ENCODE assay signal across 18 cellular contexts in genomic region chr10:131475803-131476202, GRCh38.
DNase-seq lines count a peak whose midpoint lies in the region; ATAC-seq, FAIRE-seq and TF ChIP-seq lines count a peak whose summit lies in the region.
"Had no signal": no experiment of that assay in that cellular context is flagged by ENCODE, and none has a peak within 500 bp of the region (broad histone marks: within the 10 kb centered on the region; RNA-seq: fewer than 3 reads in every experiment).

No MANE protein-coding gene starts in this region.

- intact Hi-C loops in HepG2 (cut with micrococcal nuclease; ENCODE audit: unreplicated experiment) (no loop called here), tibial artery (cut with DNase I; ENCODE audit: low total_unique reads) (no loop called here)

- H3K27me3 ChIP-seq in HepG2 (ENCODE audit: control insufficient read depth in 1 of 2, insufficient read depth in 2 of 2, low read length in 2 of 2) (peaks cover 1 to 17% of the 10 kb centered on the region in 2 experiments; a peak in 3 of 5 replicates), tibial artery (peaks cover 0 to 8% of the 10 kb centered on the region in 2 donors)
- H3K27me3 ChIP-seq: BLaER1 had no signal

- POLR2A ChIA-PET in HepG2 (lab: Yijun Ruan, JAX): no interaction called here

- no peak for TF ChIP-seq CTCF in HepG2 (CRISPR knock-in tag; IDR thresholded peaks at IDR 0.05)
- no peak for TF ChIP-seq CTCF in osteocyte (IDR thresholded peaks at IDR 0.05)
- no peak for TF ChIP-seq CTCF in tibial artery (IDR thresholded peaks at IDR 0.05)
- TF ChIP-seq CTCF in nephron progenitor cell (IDR thresholded peaks at IDR 0.05): no peak

- H3K4me3 ChIP-seq in HepG2 (replicated peaks in 1 of 3; ENCODE audit: insufficient read depth in 1 of 3, low read depth in 2 of 3, low read length in 3 of 3) (no peak overlapping the region), tibial artery (no peak overlapping the region)
- H3K4me3 ChIP-seq: BLaER1 had no signal

- H3K27me3 Mint-ChIP-seq in osteocyte (ENCODE audit: unreplicated experiment) (no peaks in the 10 kb centered on the region), nephron progenitor cell (ENCODE audit: low read depth, poor library complexity) (peaks cover 7% of the 10 kb centered on the region)
- H3K27me3 Mint-ChIP-seq in effector memory CD8-positive, alpha-beta T cell: no peaks in the 10 kb centered on the region

- H3K27ac ChIP-seq in HepG2 (ENCODE audit: extremely low read length, insufficient read depth, low read length) (no peak overlapping the region), tibial artery (no peak overlapping the region)
- H3K27ac ChIP-seq: BLaER1, HL-60 had no signal

- in situ Hi-C loops in SK-MEL-5 (cut with HindIII; ENCODE audit: low pct_unique_long_range_greater_than_20kb, low sequenced_read_pairs) (no loop called here), HepG2 (cut with HindIII; ENCODE audit: extremely low pct_ligation_motif_present, low pct_unique_long_range_greater_than_20kb) (no loop called here)

- H3K9ac ChIP-seq in HepG2 (ENCODE audit: insufficient read depth, low read depth, low read length): no peak overlapping the region
- H3K9ac ChIP-seq: BLaER1 had no signal

- H3K36me3 ChIP-seq in HepG2 (replicated peaks in 1 of 2; ENCODE audit: control insufficient read depth in 1 of 2, insufficient read depth in 2 of 2, low read length in 2 of 2) (no peaks in the 10 kb centered on the region), tibial artery (no peaks in the 10 kb centered on the region)
- H3K36me3 ChIP-seq: BLaER1 had no signal

- no peak for TF ChIP-seq RAD21 in HepG2 (CRISPR knock-in tag; IDR thresholded peaks at IDR 0.05)

- FAIRE-seq in HepG2 (lab: Jason Lieb, UNC): no peak
- FAIRE-seq: GM19239 had no signal

- H3K4me2 ChIP-seq in HepG2 (ENCODE audit: low read depth, low read length): no peak overlapping the region
- H3K4me2 ChIP-seq: BLaER1 had no signal

- DNase-seq in Daoy (ENCODE audit: low read depth) (peak; percentile 50), SK-MEL-5 (ENCODE audit: low read depth, low spot score) (peak; percentile 4), HepG2 (ENCODE audit: low spot score) (no peak), osteocyte (ENCODE audit: extremely low spot score, unreplicated experiment) (peak; percentile 76), tibial artery (no peak), NCI-H510A (lab: John Stamatoyannopoulos, UW) (no peak), nephron progenitor cell (no peak)
- no peak for DNase-seq in effector memory CD8-positive, alpha-beta T cell
- DNase-seq: 8988T; AML-193; Caco-2; CD8-positive, alpha-beta memory T cell; DND-41; GF-D8; H7 had no signal

- H3K27ac Mint-ChIP-seq in osteocyte (ENCODE audit: unreplicated experiment): no peak overlapping the region
- H3K27ac Mint-ChIP-seq in effector memory CD8-positive, alpha-beta T cell: no peak overlapping the region
- no peak overlapping the region for H3K27ac Mint-ChIP-seq in nephron progenitor cell
- H3K27ac Mint-ChIP-seq: CD8-positive, alpha-beta memory T cell had no signal

- H3K36me3 Mint-ChIP-seq in osteocyte (ENCODE audit: unreplicated experiment): no peaks in the 10 kb centered on the region
- no peaks in the 10 kb centered on the region for H3K36me3 Mint-ChIP-seq in effector memory CD8-positive, alpha-beta T cell (ENCODE audit: insufficient read depth)
- no peaks in the 10 kb centered on the region for H3K36me3 Mint-ChIP-seq in nephron progenitor cell (ENCODE audit: low read depth)
- H3K36me3 Mint-ChIP-seq: CD8-positive, alpha-beta memory T cell had no signal

- CTCF ChIA-PET in HepG2 (lab: Yijun Ruan, JAX; ENCODE audit: low intra/inter-chr PET ratio, low total read pairs): no interaction called here

- no TSS peak for BruUV-seq in HepG2 (replicated peaks; lab: Mats Ljungman, UMichigan)

- H4K20me1 ChIP-seq in HepG2 (ENCODE audit: insufficient read depth, low read length): no peaks in the 10 kb centered on the region
- H4K20me1 ChIP-seq: BLaER1 had no signal

- H3K9me3 ChIP-seq in HepG2 (ENCODE audit: low read length) (no peaks in the 10 kb centered on the region), tibial artery (no peaks in the 10 kb centered on the region)
- H3K9me3 ChIP-seq: BLaER1, Caco-2 had no signal

- H3K9me3 Mint-ChIP-seq in osteocyte (ENCODE audit: unreplicated experiment): peaks cover 50% of the 10 kb centered on the region
- H3K9me3 Mint-ChIP-seq in effector memory CD8-positive, alpha-beta T cell: no peaks in the 10 kb centered on the region
- no peaks in the 10 kb centered on the region for H3K9me3 Mint-ChIP-seq in nephron progenitor cell

- H3K4me1 Mint-ChIP-seq in osteocyte (ENCODE audit: unreplicated experiment) (no peaks in the 10 kb centered on the region), nephron progenitor cell (peaks cover 53% of the 10 kb centered on the region)
- H3K4me1 Mint-ChIP-seq in effector memory CD8-positive, alpha-beta T cell (ENCODE audit: low read depth in 2 of 2): no peaks in the 10 kb centered on the region
- H3K4me1 Mint-ChIP-seq: CD8-positive, alpha-beta memory T cell had no signal

- H3K4me1 ChIP-seq in HepG2 (ENCODE audit: insufficient read depth, low read length) (peaks cover 9% of the 10 kb centered on the region; the same call in 1 of the 2 replicates), tibial artery (no peaks in the 10 kb centered on the region)
- H3K4me1 ChIP-seq: Caco-2 had no signal

- TF ChIP-seq EP300 in HepG2 (IDR thresholded peaks at IDR 0.05; ENCODE audit: low read depth in 2 of 2, low read length in 2 of 2) (no peak), HepG2 (CRISPR knock-in tag; IDR thresholded peaks at IDR 0.05; ENCODE audit: borderline replicate concordance) (no peak)

- H3K79me2 ChIP-seq in HepG2 (ENCODE audit: insufficient read depth, low read length): no peaks in the 10 kb centered on the region

- H3K4me3 Mint-ChIP-seq in osteocyte (ENCODE audit: unreplicated experiment) (no peak overlapping the region), nephron progenitor cell (no peak overlapping the region)
- H3K4me3 Mint-ChIP-seq in effector memory CD8-positive, alpha-beta T cell: no peak overlapping the region
- H3K4me3 Mint-ChIP-seq: CD8-positive, alpha-beta memory T cell had no signal

- H2AFZ ChIP-seq in HepG2 (ENCODE audit: low read length): no peak overlapping the region

- no peak for TF ChIP-seq POLR2A in HepG2 (IDR thresholded peaks at IDR 0.05; ENCODE audit: insufficient read depth in 1 of 2, low read depth in 2 of 2, low read length in 2 of 2)

- WGBS in HepG2 (ENCODE audit: low lambda C conversion rate): 39% methylated on average over 4 of the region's 16 CpGs

- ATAC-seq in HepG2: no peak
- ATAC-seq in effector memory CD8-positive, alpha-beta T cell (replicated peaks): no peak

TF ChIP-seq in HepG2, 621 proteins besides CTCF, POLR2A, EP300 and RAD21:
- TF ChIP-seq REXO4 (CRISPR knock-in tag; IDR thresholded peaks at IDR 0.05; ENCODE audit: borderline replicate concordance) (no peak), CREB1 (IDR thresholded peaks at IDR 0.05) (peak; percentile 85), CREB1 (CRISPR knock-in tag; IDR thresholded peaks at IDR 0.05) (no peak), ZNF619 (CRISPR knock-in tag; IDR thresholded peaks at IDR 0.05) (no peak), ZNF264 (CRISPR knock-in tag; IDR thresholded peaks at IDR 0.05) (no peak)

Comparison
In these comparisons a context has a peak if more than half of its experiments do, and no peak if none do; other contexts are left out.
1. DNase-seq: peak in Daoy (single experiment), SK-MEL-5 (single experiment) and osteocyte (single experiment); none in HepG2 (single experiment), tibial artery (0 of 2), NCI-H510A (single experiment), effector memory CD8-positive, alpha-beta T cell (0 of 3) and nephron progenitor cell (single experiment).